Comparison of ENCODE assay signal across 10 cellular contexts in genomic region chr5:154276932-154277331, GRCh38.
DNase-seq lines count a peak whose midpoint lies in the region; ATAC-seq and TF ChIP-seq lines count a peak whose summit lies in the region.
"Had no signal": no experiment of that assay in that cellular context is flagged by ENCODE, and none has a peak within 500 bp of the region (broad histone marks: within the 10 kb centered on the region; RNA-seq: fewer than 3 reads in every experiment).

No MANE protein-coding gene starts in this region.

- H3K79me2 ChIP-seq in hepatocyte, result peaks cover 2% of the 10 kb centered on the region

- H3K4me3 ChIP-seq in astrocyte of the spinal cord (ENCODE audit: low read depth, low read length) (no peak overlapping the region), hepatocyte (no peak overlapping the region), tibial nerve (no peak overlapping the region)

- WGBS in hepatocyte (ENCODE audit: low lambda C conversion rate, missing lambda C conversion rate), result 34% methylated on average over 2 of the region's 2 CpGs
- 8 to 22% methylated on average over 2 of the region's 2 CpGs for WGBS in tibial nerve, 2 donors

- no peaks in the 10 kb centered on the region for H4K20me1 ChIP-seq in hepatocyte (ENCODE audit: insufficient read depth, poor library complexity, severe bottlenecking)

- TF ChIP-seq EP300 in tibial nerve (IDR thresholded peaks at IDR 0.05), result no peak

- DNase-seq in HUDEP-2 (lab: John Stamatoyannopoulos, UW; ENCODE audit: unreplicated experiment in 76 of 76) (peak in 68 of 76 experiments; percentile 6 to 82 (median 44)), astrocyte of the spinal cord (ENCODE audit: low read depth, low spot score) (peak; percentile 93), hepatocyte (ENCODE audit: low spot score) (peak; percentile 63), tibial nerve (ENCODE audit: low spot score in 2 of 2) (peak; percentile 46 to 61), NCI-H146 treated with DMSO at 0.1 percent for 48 hours (lab: John Stamatoyannopoulos, UW; ENCODE audit: unreplicated experiment) (no peak)
- DNase-seq: activated CD4-positive, alpha-beta T cell treated with anti-CD3 and anti-CD28 coated beads, Interleukin-2, amount 50 U/mL, for 4 hours had no signal

- no peaks in the 10 kb centered on the region for H3K9me2 ChIP-seq in hepatocyte (replicated peaks; ENCODE audit: insufficient read depth)

- peak overlapping the region; percentile 79 for H3K27ac ChIP-seq in hepatocyte
- H3K27ac ChIP-seq in tibial nerve, result peak overlapping the region in 2 of 4 donors; percentile 7 to 54

- H3K4me2 ChIP-seq in hepatocyte, result peak overlapping the region; percentile 56

- H3K27me3 ChIP-seq in hepatocyte, result no peaks in the 10 kb centered on the region
- H3K27me3 ChIP-seq in tibial nerve, result no peaks in the 10 kb centered on the region

- no peak for ATAC-seq in GM21619 (IDR thresholded peaks at IDR 0.05; ENCODE audit: unreplicated experiment)
- no peak for ATAC-seq in GM18870 (IDR thresholded peaks at IDR 0.05; ENCODE audit: unreplicated experiment)
- ATAC-seq in HG02970 (IDR thresholded peaks at IDR 0.05; ENCODE audit: low FRiP score, unreplicated experiment), result no peak
- ATAC-seq: left lobe of liver had no signal

- H3K4me1 ChIP-seq in hepatocyte (ENCODE audit: insufficient read depth) (peaks cover 42% of the 10 kb centered on the region), tibial nerve (peaks cover 0 to 57% (median 24%) of the 10 kb centered on the region in 4 donors)

- H3K9me3 ChIP-seq in hepatocyte (ENCODE audit: low read depth), result no peaks in the 10 kb centered on the region
- H3K9me3 ChIP-seq in tibial nerve, result no peaks in the 10 kb centered on the region

- H3K36me3 ChIP-seq in hepatocyte (replicated peaks; ENCODE audit: insufficient read depth, low read depth), result no peaks in the 10 kb centered on the region
- no peaks in the 10 kb centered on the region for H3K36me3 ChIP-seq in tibial nerve

- no peak overlapping the region for H2AFZ ChIP-seq in hepatocyte

- in situ Hi-C loops in astrocyte of the spinal cord (cut with HindIII; ENCODE audit: low sequenced_read_pairs), result no loop called here

- TF ChIP-seq CTCF in astrocyte of the spinal cord (IDR thresholded peaks at IDR 0.05; ENCODE audit: low read depth, low read length), result no peak
- TF ChIP-seq CTCF in hepatocyte (IDR thresholded peaks at IDR 0.05; ENCODE audit: poor library complexity), result no peak
- no peak for TF ChIP-seq CTCF in tibial nerve (IDR thresholded peaks at IDR 0.05)

- TF ChIP-seq POLR2A in tibial nerve (IDR thresholded peaks at IDR 0.05), result no peak
